Comparison of ENCODE assay signal across 24 cellular contexts in genomic region chr7:77313876-77314480, GRCh38.
DNase-seq lines count a peak whose midpoint lies in the region; ATAC-seq and TF ChIP-seq lines count a peak whose summit lies in the region.
"Had no signal": no experiment of that assay in that cellular context is flagged by ENCODE, and none has a peak within 500 bp of the region (broad histone marks: within the 10 kb centered on the region; RNA-seq: fewer than 3 reads in every experiment).

No MANE protein-coding gene starts in this region.

- H3K4me1 ChIP-seq in left ventricle myocardium inferior, result peaks cover 50% of the 10 kb centered on the region
- H3K4me1 ChIP-seq in gastroesophageal sphincter, result peaks cover 16 to 71% (median 24%) of the 10 kb centered on the region in 3 donors
- peaks cover 11 to 58% (median 52%) of the 10 kb centered on the region in 5 donors for H3K4me1 ChIP-seq in subcutaneous abdominal adipose tissue (ENCODE audit: control insufficient read depth in 5 of 5, insufficient read depth in 5 of 5, low read length in 5 of 5)
- H3K4me1 ChIP-seq: BLaER1, SJSA1 had no signal

- in situ Hi-C loops in ACHN (cut with HindIII; ENCODE audit: low pct_ligation_motif_present, low pct_unique_long_range_greater_than_20kb, low sequenced_read_pairs), result no loop called here

- ATAC-seq in Right ventricle myocardium superior (ENCODE audit: poor library complexity), result no peak
- ATAC-seq in gastroesophageal sphincter, result no peak
- ATAC-seq: HCT116, PC-3 had no signal

- no peak for TF ChIP-seq POLR2A in gastroesophageal sphincter (IDR thresholded peaks at IDR 0.05)

- TF ChIP-seq CTCF in left ventricle myocardium inferior (IDR thresholded peaks at IDR 0.05; ENCODE audit: borderline replicate concordance), result no peak
- TF ChIP-seq CTCF in gastroesophageal sphincter (IDR thresholded peaks at IDR 0.05), result no peak

- H3K27ac ChIP-seq in left ventricle myocardium inferior (replicated peaks), result peak overlapping the region; percentile 4
- H3K27ac ChIP-seq in gastroesophageal sphincter, result peak overlapping the region in 3 of 4 donors; percentile 29 to 67 (median 61)
- peak overlapping the region; percentile 77 for H3K27ac ChIP-seq in subcutaneous abdominal adipose tissue (ENCODE audit: low read depth, low read length)
- H3K27ac ChIP-seq: BLaER1, HL-60, KMS-11, SJSA1 had no signal

- H3K36me3 ChIP-seq in left ventricle myocardium inferior (peaks cover 22% of the 10 kb centered on the region), gastroesophageal sphincter (peaks cover 0 to 10% of the 10 kb centered on the region in 2 donors), subcutaneous abdominal adipose tissue (ENCODE audit: control insufficient read depth in 5 of 5, insufficient read depth in 5 of 5, low read length in 5 of 5) (peaks cover 0 to 39% (median 0%) of the 10 kb centered on the region in 5 donors)
- H3K36me3 ChIP-seq: SJSA1 had no signal

- peak overlapping the region in 1 of 5 donors; percentile 7 for H3K9ac ChIP-seq in subcutaneous abdominal adipose tissue (ENCODE audit: low read length in 5 of 5)
- H3K9ac ChIP-seq: BLaER1, KMS-11 had no signal

- intact Hi-C loops in left ventricle myocardium inferior (cut with micrococcal nuclease), result loop anchor here (10.0 kb wide), 1 partner anchor 59 kb away; no protein-coding TSS in a partner anchor
- intact Hi-C loops in Right ventricle myocardium superior (cut with DNase I), result no loop called here

- no peaks in the 10 kb centered on the region for H3K9me3 ChIP-seq in left ventricle myocardium inferior (replicated peaks)
- no peaks in the 10 kb centered on the region for H3K9me3 ChIP-seq in gastroesophageal sphincter
- no peaks in the 10 kb centered on the region for H3K9me3 ChIP-seq in subcutaneous abdominal adipose tissue (ENCODE audit: control insufficient read depth in 5 of 5, low read length in 5 of 5)
- H3K9me3 ChIP-seq: BLaER1, SJSA1 had no signal

- no peak for DNase-seq in left ventricle myocardium inferior
- DNase-seq in Right ventricle myocardium superior, result no peak
- no peak for DNase-seq in ACHN
- no peak for DNase-seq in stimulated activated CD8-positive, alpha-beta memory T cell treated with anti-CD3 and anti-CD28 coated beads, Interleukin-4, amount 100 ng/mL, for 48 hours
- DNase-seq in hippocampal formation (lab: John Stamatoyannopoulos, UW), result no peak
- DNase-seq: CD4-positive, CD25-positive, alpha-beta regulatory T cell; DMS153; DND-41; NCI-H1048; NCI-H1417; NCI-H1694; NCI-H2081; NCI-H2171 treated with DMSO at 0.1 percent for 48 hours; NCI-H524; NCI-H748 treated with DMSO at 0.1 percent for 48 hours; NK-92 treated with Interleukin-12 subunit alpha and Interleukin-12 subunit beta, amount 100 ng/mL, for 24 hours; PC-3 had no signal

- no peak for TF ChIP-seq EP300 in gastroesophageal sphincter (IDR thresholded peaks at IDR 0.05)

- WGBS in gastroesophageal sphincter (ENCODE audit: low coverage in 1 of 2), 2 donors, result 34 to 49% methylated on average over 3 to 5 of the region's 5 CpGs

- no peak overlapping the region for H3K4me3 ChIP-seq in left ventricle myocardium inferior
- no peak overlapping the region for H3K4me3 ChIP-seq in gastroesophageal sphincter
- H3K4me3 ChIP-seq in subcutaneous abdominal adipose tissue (ENCODE audit: low read depth in 1 of 5, low read length in 5 of 5), result peak overlapping the region in 2 of 5 donors; percentile 9 to 10
- H3K4me3 ChIP-seq: BLaER1, SJSA1 had no signal

- no peaks in the 10 kb centered on the region for H3K27me3 ChIP-seq in left ventricle myocardium inferior (ENCODE audit: low read depth)
- no peaks in the 10 kb centered on the region for H3K27me3 ChIP-seq in gastroesophageal sphincter
- no peaks in the 10 kb centered on the region for H3K27me3 ChIP-seq in subcutaneous abdominal adipose tissue (ENCODE audit: control insufficient read depth in 5 of 5, insufficient read depth in 4 of 5, low read length in 5 of 5)
- H3K27me3 ChIP-seq: BLaER1, SJSA1 had no signal

Comparison
In these comparisons a context has a peak if more than half of its experiments do, and no peak if none do; other contexts are left out.
1. H3K27ac ChIP-seq: peak in every context shown above with its lines; median percentile 77 in subcutaneous abdominal adipose tissue; 61 in gastroesophageal sphincter; 4 in left ventricle myocardium inferior.